11 cellular contexts compared by ENCODE assay signal in the genomic region with DNA sequence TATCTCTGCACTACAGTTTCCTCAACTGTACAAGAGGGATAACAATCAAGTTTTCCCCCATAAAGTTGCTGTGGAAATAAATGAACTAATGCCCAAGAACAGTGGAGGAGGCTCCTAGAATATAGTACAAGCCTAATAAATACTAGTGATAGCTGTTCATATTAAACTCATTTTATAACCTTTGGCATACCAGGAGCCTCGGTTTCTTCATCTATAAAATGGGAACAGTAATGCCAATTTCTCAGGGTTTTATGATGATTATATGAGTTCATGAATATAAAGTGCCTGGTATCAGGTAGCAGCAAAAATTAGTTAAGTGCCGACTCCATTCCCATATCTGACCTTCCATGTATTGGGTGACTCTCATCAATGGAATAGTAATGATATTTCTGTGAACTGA.
"Had no signal": no experiment of that assay in that cellular context is flagged by ENCODE, and none has a peak within 500 bp of the region (broad histone marks: within the 10 kb centered on the region; RNA-seq: fewer than 3 reads in every experiment).

No MANE protein-coding gene starts in this region.

- H3K4me2 ChIP-seq: GM23338 had no signal

- H3K36me3 ChIP-seq: HAP-1 had no signal

- H3K4me3 Mint-ChIP-seq: GM23338, H9, HFFc6 had no signal

- H3K27ac Mint-ChIP-seq: GM23338, H9, HFFc6 had no signal

- H3K9me3 ChIP-seq: HAP-1 had no signal

- H3K4me3 ChIP-seq: GM23248, GM23338, HAP-1 had no signal

- H2AFZ ChIP-seq: GM23248 had no signal

- FAIRE-seq: H1, H54 had no signal

- H3K27ac ChIP-seq: GM23248 had no signal

- ATAC-seq: GM23338, HCT116 had no signal

- H3K9me3 Mint-ChIP-seq: GM23338, H9 had no signal

- H3K4me1 ChIP-seq: HAP-1 had no signal

- H3K9ac ChIP-seq: GM23248 had no signal

- DNase-seq: GM23248, GOT3, H7, H9, HCEC 1CT, HFFc6 had no signal
